1 cellular context compared by ENCODE assay signal in genomic region chr9:35731415-35732184, GRCh38.
A peak's percentile ranks its signal among the peaks of the same experiment; 100 is the strongest.
TF ChIP-seq lines count a peak whose summit lies in the region.

No MANE protein-coding gene starts in this region.

TF ChIP-seq in K562, 482 proteins besides CTCF, POLR2A, EP300 and RAD21 (continued from another document and continues in another):
- TF ChIP-seq PRDM10 (IDR thresholded peaks at IDR 0.05; ENCODE audit: partially characterized antibody) (no peak), ZNF224 (CRISPR knock-in tag; IDR thresholded peaks at IDR 0.05) (no peak), CUX1 (CRISPR knock-in tag; IDR thresholded peaks at IDR 0.05) (no peak), ZNF124 (CRISPR knock-in tag; IDR thresholded peaks at IDR 0.05) (no peak), SLC30A9 (CRISPR knock-in tag; IDR thresholded peaks at IDR 0.05) (no peak), RHOXF2B (CRISPR knock-in tag; conservative IDR thresholded peaks at IDR 0.05) (no peak), HDAC1 (IDR thresholded peaks at IDR 0.05) (0 out of 4 replicates have a peak, but pooled peaks of 1 of the 2 experiments have one; percentile 46), RREB1 (CRISPR knock-in tag; IDR thresholded peaks at IDR 0.05) (no peak), HIVEP1 (CRISPR knock-in tag; IDR thresholded peaks at IDR 0.05) (no peak), KHSRP (IDR thresholded peaks at IDR 0.05) (peak; percentile 22; the same call in 1 of the 2 replicates), ZKSCAN3 (CRISPR knock-in tag; IDR thresholded peaks at IDR 0.05) (no peak), FOXA3 (CRISPR knock-in tag; conservative IDR thresholded peaks at IDR 0.05 in 1 of 2, IDR thresholded peaks at IDR 0.05 in 1 of 2) (no peak), OTX1 (CRISPR knock-in tag; IDR thresholded peaks at IDR 0.05) (no peak), CHCHD3 (CRISPR knock-in tag; IDR thresholded peaks at IDR 0.05) (no peak), ILF3 (IDR thresholded peaks at IDR 0.05; ENCODE audit: borderline replicate concordance) (no peak), E2F8 (IDR thresholded peaks at IDR 0.05; ENCODE audit: low read depth, partially characterized antibody) (no peak), ZC3H8 (IDR thresholded peaks at IDR 0.05) (no peak), ZSCAN29 (IDR thresholded peaks at IDR 0.05) (no peak)
- TF ChIP-seq, protein P1, sequence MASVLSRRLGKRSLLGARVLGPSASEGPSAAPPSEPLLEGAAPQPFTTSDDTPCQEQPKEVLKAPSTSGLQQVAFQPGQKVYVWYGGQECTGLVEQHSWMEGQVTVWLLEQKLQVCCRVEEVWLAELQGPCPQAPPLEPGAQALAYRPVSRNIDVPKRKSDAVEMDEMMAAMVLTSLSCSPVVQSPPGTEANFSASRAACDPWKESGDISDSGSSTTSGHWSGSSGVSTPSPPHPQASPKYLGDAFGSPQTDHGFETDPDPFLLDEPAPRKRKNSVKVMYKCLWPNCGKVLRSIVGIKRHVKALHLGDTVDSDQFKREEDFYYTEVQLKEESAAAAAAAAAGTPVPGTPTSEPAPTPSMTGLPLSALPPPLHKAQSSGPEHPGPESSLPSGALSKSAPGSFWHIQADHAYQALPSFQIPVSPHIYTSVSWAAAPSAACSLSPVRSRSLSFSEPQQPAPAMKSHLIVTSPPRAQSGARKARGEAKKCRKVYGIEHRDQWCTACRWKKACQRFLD (CRISPR knock-in tag; IDR thresholded peaks at IDR 0.05): no peak; the same call in 1 of the 2 replicates
- TF ChIP-seq, protein P2, sequence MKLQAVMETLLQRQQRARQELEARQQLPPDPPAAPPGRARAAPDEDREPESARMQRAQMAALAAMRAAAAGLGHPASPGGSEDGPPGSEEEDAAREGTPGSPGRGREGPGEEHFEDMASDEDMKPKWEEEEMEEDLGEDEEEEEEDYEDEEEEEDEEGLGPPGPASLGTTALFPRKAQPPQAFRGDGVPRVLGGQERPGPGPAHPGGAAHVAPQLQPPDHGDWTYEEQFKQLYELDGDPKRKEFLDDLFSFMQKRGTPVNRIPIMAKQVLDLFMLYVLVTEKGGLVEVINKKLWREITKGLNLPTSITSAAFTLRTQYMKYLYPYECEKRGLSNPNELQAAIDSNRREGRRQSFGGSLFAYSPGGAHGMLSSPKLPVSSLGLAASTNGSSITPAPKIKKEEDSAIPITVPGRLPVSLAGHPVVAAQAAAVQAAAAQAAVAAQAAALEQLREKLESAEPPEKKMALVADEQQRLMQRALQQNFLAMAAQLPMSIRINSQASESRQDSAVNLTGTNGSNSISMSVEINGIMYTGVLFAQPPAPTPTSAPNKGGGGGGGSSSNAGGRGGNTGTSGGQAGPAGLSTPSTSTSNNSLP (IDR thresholded peaks at IDR 0.05; ENCODE audit: borderline replicate concordance, low read depth, low read length): no peak
- TF ChIP-seq, protein P3, sequence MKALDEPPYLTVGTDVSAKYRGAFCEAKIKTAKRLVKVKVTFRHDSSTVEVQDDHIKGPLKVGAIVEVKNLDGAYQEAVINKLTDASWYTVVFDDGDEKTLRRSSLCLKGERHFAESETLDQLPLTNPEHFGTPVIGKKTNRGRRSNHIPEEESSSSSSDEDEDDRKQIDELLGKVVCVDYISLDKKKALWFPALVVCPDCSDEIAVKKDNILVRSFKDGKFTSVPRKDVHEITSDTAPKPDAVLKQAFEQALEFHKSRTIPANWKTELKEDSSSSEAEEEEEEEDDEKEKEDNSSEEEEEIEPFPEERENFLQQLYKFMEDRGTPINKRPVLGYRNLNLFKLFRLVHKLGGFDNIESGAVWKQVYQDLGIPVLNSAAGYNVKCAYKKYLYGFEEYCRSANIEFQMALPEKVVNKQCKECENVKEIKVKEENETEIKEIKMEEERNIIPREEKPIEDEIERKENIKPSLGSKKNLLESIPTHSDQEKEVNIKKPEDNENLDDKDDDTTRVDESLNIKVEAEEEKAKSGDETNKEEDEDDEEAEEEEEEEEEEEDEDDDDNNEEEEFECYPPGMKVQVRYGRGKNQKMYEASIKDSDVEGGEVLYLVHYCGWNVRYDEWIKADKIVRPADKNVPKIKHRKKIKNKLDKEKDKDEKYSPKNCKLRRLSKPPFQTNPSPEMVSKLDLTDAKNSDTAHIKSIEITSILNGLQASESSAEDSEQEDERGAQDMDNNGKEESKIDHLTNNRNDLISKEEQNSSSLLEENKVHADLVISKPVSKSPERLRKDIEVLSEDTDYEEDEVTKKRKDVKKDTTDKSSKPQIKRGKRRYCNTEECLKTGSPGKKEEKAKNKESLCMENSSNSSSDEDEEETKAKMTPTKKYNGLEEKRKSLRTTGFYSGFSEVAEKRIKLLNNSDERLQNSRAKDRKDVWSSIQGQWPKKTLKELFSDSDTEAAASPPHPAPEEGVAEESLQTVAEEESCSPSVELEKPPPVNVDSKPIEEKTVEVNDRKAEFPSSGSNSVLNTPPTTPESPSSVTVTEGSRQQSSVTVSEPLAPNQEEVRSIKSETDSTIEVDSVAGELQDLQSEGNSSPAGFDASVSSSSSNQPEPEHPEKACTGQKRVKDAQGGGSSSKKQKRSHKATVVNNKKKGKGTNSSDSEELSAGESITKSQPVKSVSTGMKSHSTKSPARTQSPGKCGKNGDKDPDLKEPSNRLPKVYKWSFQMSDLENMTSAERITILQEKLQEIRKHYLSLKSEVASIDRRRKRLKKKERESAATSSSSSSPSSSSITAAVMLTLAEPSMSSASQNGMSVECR (CRISPR knock-in tag; IDR thresholded peaks at IDR 0.05): no peak
